10 cellular contexts compared by ENCODE assay signal in the genomic region with DNA sequence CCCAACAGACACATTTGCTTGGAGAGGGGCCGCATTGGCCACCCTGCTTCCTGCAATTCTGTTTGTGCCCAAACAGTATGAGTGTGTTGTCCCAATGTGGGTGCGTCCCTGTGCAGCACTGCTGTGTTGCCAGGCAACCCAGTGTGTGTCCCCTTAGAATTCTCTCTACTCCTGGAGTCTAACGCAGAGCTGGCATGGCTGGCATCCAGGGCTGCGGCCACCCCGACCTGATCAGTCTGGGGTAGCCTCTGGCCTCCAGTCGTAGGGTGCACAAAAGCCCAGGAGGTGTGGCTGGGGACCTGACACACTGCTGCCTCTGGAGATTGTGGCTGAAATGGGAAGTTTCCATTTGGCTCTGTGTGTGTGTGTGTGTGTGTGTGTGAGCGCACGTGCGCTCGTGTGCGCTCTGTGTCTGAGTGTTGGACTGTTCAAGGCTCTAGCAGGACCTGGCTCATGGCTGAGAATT. TPM values are rescaled to one million over a fixed set of nuclear protein-coding genes. Genes with fewer than 3 reads are reported as not detected.
DNase-seq lines count a peak whose midpoint lies in the region; ATAC-seq, FAIRE-seq and TF ChIP-seq lines count a peak whose summit lies in the region.
"Had no signal": no experiment of that assay in that cellular context is flagged by ENCODE, and none has a peak within 500 bp of the region (broad histone marks: within the 10 kb centered on the region; RNA-seq: fewer than 3 reads in every experiment).

No MANE protein-coding gene starts in this region.

- no peak overlapping the region for H3K4me3 ChIP-seq in gastrocnemius medialis

- H3K36me3 Mint-ChIP-seq in activated T-helper 17 cell treated with anti-CD3 and anti-CD28 coated beads, Interleukin-2, amount 50 U/mL, for 72 hours (ENCODE audit: low read depth), result no peaks in the 10 kb centered on the region
- H3K36me3 Mint-ChIP-seq in natural killer cell, result no peaks in the 10 kb centered on the region
- H3K36me3 Mint-ChIP-seq: stimulated activated memory B cell treated with anti-CD40 and anti-IgM and Interleukin-4, amounts not matched to agents 10 μg/mL and 1 μg/mL and 100 μg/mL, for 72 hours had no signal

- no peaks in the 10 kb centered on the region for H3K9me3 ChIP-seq in gastrocnemius medialis

- intact Hi-C loops in left cardiac atrium (cut with DNase I) (no loop called here), gastrocnemius medialis (cut with DNase I; ENCODE audit: low total_unique reads) (no loop called here), natural killer cell (cut with micrococcal nuclease) (no loop called here)

- DNase-seq in HT-29 (ENCODE audit: low spot score) (peak; percentile 50), left cardiac atrium (peak; percentile 68), gastrocnemius medialis (peak; percentile 16 to 61), natural killer cell (no peak), A172 (ENCODE audit: low spot score) (no peak), RCC 7860 (ENCODE audit: low spot score) (no peak)

- no peak for FAIRE-seq in RCC 7860 (lab: Jason Lieb, UNC)
- FAIRE-seq: keratinocyte had no signal

- no peaks in the 10 kb centered on the region for H3K36me3 ChIP-seq in gastrocnemius medialis

- H3K9me3 Mint-ChIP-seq in activated T-helper 17 cell treated with anti-CD3 and anti-CD28 coated beads, Interleukin-2, amount 50 U/mL, for 72 hours, result no peaks in the 10 kb centered on the region
- no peaks in the 10 kb centered on the region for H3K9me3 Mint-ChIP-seq in natural killer cell
- H3K9me3 Mint-ChIP-seq: stimulated activated memory B cell treated with anti-CD40 and anti-IgM and Interleukin-4, amounts not matched to agents 10 μg/mL and 1 μg/mL and 100 μg/mL, for 72 hours had no signal

- H3K4me1 ChIP-seq in gastrocnemius medialis, result peaks cover 41 to 46% of the 10 kb centered on the region in 2 donors

- no peak for TF ChIP-seq POLR2A in gastrocnemius medialis (IDR thresholded peaks at IDR 0.05)

- peaks cover 9% of the 10 kb centered on the region for H3K4me1 Mint-ChIP-seq in activated T-helper 17 cell treated with anti-CD3 and anti-CD28 coated beads, Interleukin-2, amount 50 U/mL, for 72 hours
- H3K4me1 Mint-ChIP-seq in natural killer cell, result peaks cover 8 to 10% of the 10 kb centered on the region in 2 donors

- peak overlapping the region; percentile 66 for H3K27ac Mint-ChIP-seq in activated T-helper 17 cell treated with anti-CD3 and anti-CD28 coated beads, Interleukin-2, amount 50 U/mL, for 72 hours
- no peak overlapping the region for H3K27ac Mint-ChIP-seq in natural killer cell
- H3K27ac Mint-ChIP-seq: stimulated activated memory B cell treated with anti-CD40 and anti-IgM and Interleukin-4, amounts not matched to agents 10 μg/mL and 1 μg/mL and 100 μg/mL, for 72 hours had no signal

- no peak for ATAC-seq in activated T-helper 17 cell treated with anti-CD3 and anti-CD28 coated beads, Interleukin-2, amount 50 U/mL, for 72 hours (replicated peaks)
- ATAC-seq in left cardiac atrium (peak; percentile 11 to 47), gastrocnemius medialis (peak; percentile 9 to 14), natural killer cell (no peak), HG02623 (IDR thresholded peaks at IDR 0.05; ENCODE audit: unreplicated experiment) (no peak)
- ATAC-seq: stimulated activated memory B cell treated with anti-CD40 and anti-IgM and Interleukin-4, amounts not matched to agents 10 μg/mL and 1 μg/mL and 100 μg/mL, for 72 hours had no signal

- no peak for TF ChIP-seq CTCF in gastrocnemius medialis (IDR thresholded peaks at IDR 0.05 in 4 of 5, conservative IDR thresholded peaks at IDR 0.05 in 1 of 5)
- TF ChIP-seq CTCF in natural killer cell (IDR thresholded peaks at IDR 0.05), result no peak

- no peaks in the 10 kb centered on the region for H3K27me3 Mint-ChIP-seq in activated T-helper 17 cell treated with anti-CD3 and anti-CD28 coated beads, Interleukin-2, amount 50 U/mL, for 72 hours
- H3K27me3 Mint-ChIP-seq in natural killer cell (ENCODE audit: low read depth in 2 of 2), result peaks cover 0 to 2% of the 10 kb centered on the region in 2 donors
- H3K27me3 Mint-ChIP-seq: stimulated activated memory B cell treated with anti-CD40 and anti-IgM and Interleukin-4, amounts not matched to agents 10 μg/mL and 1 μg/mL and 100 μg/mL, for 72 hours had no signal

- in situ Hi-C loops in gastrocnemius medialis (cut with MboI; ENCODE audit: low sequenced_read_pairs in 4 of 4), result no loop called here

- peak overlapping the region; percentile 11 for H3K4me3 Mint-ChIP-seq in activated T-helper 17 cell treated with anti-CD3 and anti-CD28 coated beads, Interleukin-2, amount 50 U/mL, for 72 hours
- H3K4me3 Mint-ChIP-seq in natural killer cell, result no peak overlapping the region
- H3K4me3 Mint-ChIP-seq: stimulated activated memory B cell treated with anti-CD40 and anti-IgM and Interleukin-4, amounts not matched to agents 10 μg/mL and 1 μg/mL and 100 μg/mL, for 72 hours had no signal

- H3K27me3 ChIP-seq in gastrocnemius medialis, result no peaks in the 10 kb centered on the region

- peak overlapping the region; percentile 72 to 97 (median 94) for H3K27ac ChIP-seq in gastrocnemius medialis

RNA-seq across cellular contexts. Expression of a gene that starts 48.0 kb away (rescaled TPM):
- not detected in 2 replicates for total RNA-seq in HT-29 (2014; rRNA removed; shearing (Covaris generic))
- not detected for total RNA-seq in activated T-helper 17 cell treated with anti-CD3 and anti-CD28 coated beads, Interleukin-2, amount 50 U/mL, for 72 hours
- not detected for total RNA-seq in left cardiac atrium
- total RNA-seq in gastrocnemius medialis, result not detected
- not detected for total RNA-seq in natural killer cell
- not detected in 2 replicates for total RNA-seq in A172 (2014; rRNA removed; shearing (Covaris generic))

Comparison
In these comparisons a context has a peak if more than half of its experiments do, and no peak if none do; other contexts are left out.
1. DNase-seq: peak in HT-29 (single experiment), left cardiac atrium (single experiment) and gastrocnemius medialis (2 of 2); none in natural killer cell (single experiment), A172 (single experiment) and RCC 7860 (single experiment).
2. ATAC-seq: peak in left cardiac atrium (2 of 2) and gastrocnemius medialis (2 of 2); none in activated T-helper 17 cell treated with anti-CD3 and anti-CD28 coated beads, Interleukin-2, amount 50 U/mL, for 72 hours (single experiment), natural killer cell (0 of 3) and HG02623 (single experiment).